9 cellular contexts compared by ENCODE assay signal in genomic region chr15:68580026-68580882, GRCh38. TPM values are rescaled to one million over a fixed set of nuclear protein-coding genes. Genes with fewer than 3 reads are reported as not detected.
DNase-seq lines count a peak whose midpoint lies in the region; ATAC-seq and TF ChIP-seq lines count a peak whose summit lies in the region.
"Had no signal": no experiment of that assay in that cellular context is flagged by ENCODE, and none has a peak within 500 bp of the region (broad histone marks: within the 10 kb centered on the region; RNA-seq: fewer than 3 reads in every experiment).

No MANE protein-coding gene starts in this region.

- H3K27me3 ChIP-seq in Caco-2 (replicated peaks; ENCODE audit: control insufficient read depth, insufficient read depth, low read length) (peaks cover 5% of the 10 kb centered on the region), left ventricle myocardium inferior (ENCODE audit: low read depth) (no peaks in the 10 kb centered on the region)

- H3K4me3 Mint-ChIP-seq in Caco-2 (ENCODE audit: unreplicated experiment) (peak overlapping the region; percentile 78), WTC11 (peak overlapping the region; percentile 65)

- intact Hi-C loops in Caco-2 (cut with micrococcal nuclease; ENCODE audit: unreplicated experiment) (no loop called here), left ventricle myocardium inferior (cut with micrococcal nuclease) (no loop called here)

- H3K27ac Mint-ChIP-seq in Caco-2 (ENCODE audit: unreplicated experiment) (no peak overlapping the region), WTC11 (no peak overlapping the region)

- H3K36me3 ChIP-seq in Caco-2 (ENCODE audit: control insufficient read depth, insufficient read depth, low read length) (no peaks in the 10 kb centered on the region), left ventricle myocardium inferior (no peaks in the 10 kb centered on the region)

- H3K4me1 ChIP-seq in Caco-2 (peaks cover 8% of the 10 kb centered on the region; the same call in 1 of the 2 replicates), left ventricle myocardium inferior (peaks cover 72% of the 10 kb centered on the region)

- TF ChIP-seq CTCF in Caco-2 (IDR thresholded peaks at IDR 0.05; ENCODE audit: insufficient read depth in 1 of 2, low read depth in 1 of 2, low read length in 1 of 2, severe bottlenecking in 1 of 2, unreplicated experiment in 1 of 2) (no peak), WTC11 (IDR thresholded peaks at IDR 0.05) (no peak), left ventricle myocardium inferior (IDR thresholded peaks at IDR 0.05; ENCODE audit: borderline replicate concordance) (no peak)

- CTCF ChIA-PET in Caco-2 (lab: Charles Lee) (interaction anchor here (0.6 to 1.5 kb wide), 2 partner anchors 94 to 296 kb away, joined by 3 to 5 read pairs; no protein-coding TSS in a partner anchor), WTC11 (lab: Charles Lee) (interaction anchor here (0.6 to 2.6 kb wide), 6 partner anchors 20 to 296 kb away, joined by 3 to 9 read pairs (median 4); no protein-coding TSS in a partner anchor)

- no peak overlapping the region for H3K4me3 ChIP-seq in Caco-2 (ENCODE audit: low read depth, low read length)
- peak overlapping the region; percentile 83 for H3K4me3 ChIP-seq in left ventricle myocardium inferior

- H3K27ac ChIP-seq in left ventricle myocardium inferior (replicated peaks) = peak overlapping the region; percentile 91

- ATAC-seq in WTC11 (no peak), GM21825 (IDR thresholded peaks at IDR 0.05; ENCODE audit: unreplicated experiment) (no peak), GM21786 (IDR thresholded peaks at IDR 0.05; ENCODE audit: unreplicated experiment) (no peak)

- no peak for DNase-seq in Caco-2
- no peak for DNase-seq in WTC11 (ENCODE audit: low spot score)
- peak; percentile 54 for DNase-seq in left ventricle myocardium inferior
- DNase-seq in retina = peak; percentile 44
- DNase-seq in H4 (ENCODE audit: low spot score) = no peak
- DNase-seq in T-helper 1 cell = no peak
- DNase-seq: SW 1271 had no signal

- H3K36me3 Mint-ChIP-seq in Caco-2 (ENCODE audit: insufficient read depth, unreplicated experiment) = no peaks in the 10 kb centered on the region
- H3K36me3 Mint-ChIP-seq in WTC11 = no peaks in the 10 kb centered on the region

- H3K27me3 Mint-ChIP-seq in Caco-2 (ENCODE audit: insufficient read depth, unreplicated experiment) = peaks cover 2% of the 10 kb centered on the region
- peaks cover 49% of the 10 kb centered on the region for H3K27me3 Mint-ChIP-seq in WTC11 (ENCODE audit: low read depth)

- POLR2A ChIA-PET in Caco-2 (lab: Charles Lee) (no interaction called here), WTC11 (lab: Charles Lee) (no interaction called here)

- BruUV-seq in Caco-2 (replicated peaks; lab: Mats Ljungman, UMichigan) = no TSS peak

- H3K9me3 ChIP-seq in Caco-2 (no peaks in the 10 kb centered on the region), left ventricle myocardium inferior (replicated peaks) (no peaks in the 10 kb centered on the region)

- H3K9me3 Mint-ChIP-seq in Caco-2 (ENCODE audit: unreplicated experiment) = no peaks in the 10 kb centered on the region
- H3K9me3 Mint-ChIP-seq in WTC11 = no peaks in the 10 kb centered on the region

- peaks cover 6% of the 10 kb centered on the region for H3K4me1 Mint-ChIP-seq in Caco-2 (ENCODE audit: low read depth, unreplicated experiment)
- peaks cover 50% of the 10 kb centered on the region for H3K4me1 Mint-ChIP-seq in WTC11

TF ChIP-seq in WTC11, 78 proteins besides CTCF, POLR2A, EP300 and RAD21:
- TF ChIP-seq MAX (CRISPR knock-in tag; IDR thresholded peaks at IDR 0.05) (no peak), HMGA2 (CRISPR knock-in tag; IDR thresholded peaks at IDR 0.05) (no peak), HMGXB4 (CRISPR knock-in tag; IDR thresholded peaks at IDR 0.05) (no peak), GRHL2 (CRISPR knock-in tag; IDR thresholded peaks at IDR 0.05; ENCODE audit: insufficient replicate concordance, severe bottlenecking) (no peak), CREB1 (CRISPR knock-in tag; IDR thresholded peaks at IDR 0.05) (no peak), STAT6 (CRISPR knock-in tag; conservative IDR thresholded peaks at IDR 0.05; ENCODE audit: low read depth) (no peak), NFYB (CRISPR knock-in tag; conservative IDR thresholded peaks at IDR 0.05; ENCODE audit: low read depth) (no peak)
- TF ChIP-seq, protein P1, sequence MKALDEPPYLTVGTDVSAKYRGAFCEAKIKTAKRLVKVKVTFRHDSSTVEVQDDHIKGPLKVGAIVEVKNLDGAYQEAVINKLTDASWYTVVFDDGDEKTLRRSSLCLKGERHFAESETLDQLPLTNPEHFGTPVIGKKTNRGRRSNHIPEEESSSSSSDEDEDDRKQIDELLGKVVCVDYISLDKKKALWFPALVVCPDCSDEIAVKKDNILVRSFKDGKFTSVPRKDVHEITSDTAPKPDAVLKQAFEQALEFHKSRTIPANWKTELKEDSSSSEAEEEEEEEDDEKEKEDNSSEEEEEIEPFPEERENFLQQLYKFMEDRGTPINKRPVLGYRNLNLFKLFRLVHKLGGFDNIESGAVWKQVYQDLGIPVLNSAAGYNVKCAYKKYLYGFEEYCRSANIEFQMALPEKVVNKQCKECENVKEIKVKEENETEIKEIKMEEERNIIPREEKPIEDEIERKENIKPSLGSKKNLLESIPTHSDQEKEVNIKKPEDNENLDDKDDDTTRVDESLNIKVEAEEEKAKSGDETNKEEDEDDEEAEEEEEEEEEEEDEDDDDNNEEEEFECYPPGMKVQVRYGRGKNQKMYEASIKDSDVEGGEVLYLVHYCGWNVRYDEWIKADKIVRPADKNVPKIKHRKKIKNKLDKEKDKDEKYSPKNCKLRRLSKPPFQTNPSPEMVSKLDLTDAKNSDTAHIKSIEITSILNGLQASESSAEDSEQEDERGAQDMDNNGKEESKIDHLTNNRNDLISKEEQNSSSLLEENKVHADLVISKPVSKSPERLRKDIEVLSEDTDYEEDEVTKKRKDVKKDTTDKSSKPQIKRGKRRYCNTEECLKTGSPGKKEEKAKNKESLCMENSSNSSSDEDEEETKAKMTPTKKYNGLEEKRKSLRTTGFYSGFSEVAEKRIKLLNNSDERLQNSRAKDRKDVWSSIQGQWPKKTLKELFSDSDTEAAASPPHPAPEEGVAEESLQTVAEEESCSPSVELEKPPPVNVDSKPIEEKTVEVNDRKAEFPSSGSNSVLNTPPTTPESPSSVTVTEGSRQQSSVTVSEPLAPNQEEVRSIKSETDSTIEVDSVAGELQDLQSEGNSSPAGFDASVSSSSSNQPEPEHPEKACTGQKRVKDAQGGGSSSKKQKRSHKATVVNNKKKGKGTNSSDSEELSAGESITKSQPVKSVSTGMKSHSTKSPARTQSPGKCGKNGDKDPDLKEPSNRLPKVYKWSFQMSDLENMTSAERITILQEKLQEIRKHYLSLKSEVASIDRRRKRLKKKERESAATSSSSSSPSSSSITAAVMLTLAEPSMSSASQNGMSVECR (CRISPR knock-in tag; IDR thresholded peaks at IDR 0.05; ENCODE audit: borderline replicate concordance) = no peak

RNA-seq across cellular contexts. Expression of gene CORO2B, which starts 1.5 kb away (rescaled TPM):
- total RNA-seq in Caco-2 (2022) (0.21 and 0.25 TPM in 2 replicates), WTC11 (2021) (3.5 to 4.9 TPM (median 3.6 TPM) in 3 replicates), left ventricle myocardium inferior (5.0 TPM)
- 0.33 and 0.64 TPM in 2 replicates for total RNA-seq in H4 (2014; rRNA removed; shearing (Covaris generic))

Comparison
In these comparisons a context has a peak if more than half of its experiments do, and no peak if none do; other contexts are left out.
1. DNase-seq: peak in left ventricle myocardium inferior (single experiment) and retina (single experiment); none in Caco-2 (0 of 2), WTC11 (single experiment), H4 (single experiment) and T-helper 1 cell (0 of 5).